Comparison of ENCODE assay signal across 9 cellular contexts in genomic region chr13:28819046-28819747, GRCh38. TPM values are rescaled to one million over a fixed set of nuclear protein-coding genes. Genes with fewer than 3 reads are reported as not detected.
DNase-seq lines count a peak whose midpoint lies in the region; ATAC-seq and TF ChIP-seq lines count a peak whose summit lies in the region.
"Had no signal": no experiment of that assay in that cellular context is flagged by ENCODE, and none has a peak within 500 bp of the region (broad histone marks: within the 10 kb centered on the region; RNA-seq: fewer than 3 reads in every experiment).

No MANE protein-coding gene starts in this region.

- H3K9me3 ChIP-seq in heart right ventricle = peaks cover 0 to 7% (median 0%) of the 10 kb centered on the region in 11 donors

- peak overlapping the region in 9 of 10 donors; percentile 21 to 46 (median 42) for H3K4me3 ChIP-seq in heart right ventricle

- intact Hi-C loops in heart right ventricle (cut with DNase I) = loop anchor here in 6 of 10 donors (2.0 to 10.0 kb wide), 6 partner anchors 442 to 548 kb away; no protein-coding TSS in a partner anchor

- DNase-seq in NOMO-1 treated with DMSO at 0.1 percent for 48 hours (lab: John Stamatoyannopoulos, UW; ENCODE audit: unreplicated experiment) = peak; percentile 44
- no peak for DNase-seq in NOMO-1 (lab: John Stamatoyannopoulos, UW; ENCODE audit: unreplicated experiment in 2 of 2)
- DNase-seq in RPMI8226 = peak; percentile 58
- no peak for DNase-seq in heart right ventricle
- peak; percentile 18 for DNase-seq in stromal cell of bone marrow (ENCODE audit: low read depth)
- DNase-seq in NCI-H146 (lab: John Stamatoyannopoulos, UW) = no peak
- DNase-seq in activated CD4-positive, alpha-beta T cell treated with anti-CD3 and anti-CD28 coated beads for 48 hours = no peak
- DNase-seq in activated CD4-positive, alpha-beta T cell treated with anti-CD3 and anti-CD28 coated beads, Interleukin-2, amount 50 U/mL, for 4 hours = no peak
- DNase-seq: DND-41 had no signal

- peaks cover 0 to 67% (median 43%) of the 10 kb centered on the region in 7 donors for H3K27me3 ChIP-seq in heart right ventricle

- WGBS in heart right ventricle, 2 donors = 7 to 10% methylated on average over 28 to 29 of the region's 29 CpGs

- no peak overlapping the region for H3K27ac ChIP-seq in heart right ventricle

- no peaks in the 10 kb centered on the region for H3K36me3 ChIP-seq in heart right ventricle

- peaks cover 0 to 19% (median 5%) of the 10 kb centered on the region in 9 donors for H3K4me1 ChIP-seq in heart right ventricle

- ATAC-seq in heart right ventricle = peak in 6 of 8 donors; percentile 6 to 40 (median 30)

- TF ChIP-seq CTCF in heart right ventricle (IDR thresholded peaks at IDR 0.05) = no peak

RNA-seq across cellular contexts. Expression of gene MTUS2, which starts 0.9 kb away (rescaled TPM):
- total RNA-seq in heart right ventricle = 100 to 1,000 TPM in 2 of 10 donors, 10 to 100 TPM in 8; 50.6 to 159 (median 68.7) TPM
- 10 to 100 TPM; 18.7 to 21.9 TPM for polyA plus RNA-seq in heart right ventricle

Comparison
In these comparisons a context has a peak if more than half of its experiments do, and no peak if none do; other contexts are left out.
1. DNase-seq: peak in NOMO-1 treated with DMSO at 0.1 percent for 48 hours (single experiment), RPMI8226 (single experiment) and stromal cell of bone marrow (single experiment); none in NOMO-1 (0 of 2), heart right ventricle (0 of 2), NCI-H146 (single experiment), activated CD4-positive, alpha-beta T cell treated with anti-CD3 and anti-CD28 coated beads for 48 hours (single experiment) and activated CD4-positive, alpha-beta T cell treated with anti-CD3 and anti-CD28 coated beads, Interleukin-2, amount 50 U/mL, for 4 hours (0 of 2).